Comparison of ENCODE assay signal across 1 cellular context in the genomic region with DNA sequence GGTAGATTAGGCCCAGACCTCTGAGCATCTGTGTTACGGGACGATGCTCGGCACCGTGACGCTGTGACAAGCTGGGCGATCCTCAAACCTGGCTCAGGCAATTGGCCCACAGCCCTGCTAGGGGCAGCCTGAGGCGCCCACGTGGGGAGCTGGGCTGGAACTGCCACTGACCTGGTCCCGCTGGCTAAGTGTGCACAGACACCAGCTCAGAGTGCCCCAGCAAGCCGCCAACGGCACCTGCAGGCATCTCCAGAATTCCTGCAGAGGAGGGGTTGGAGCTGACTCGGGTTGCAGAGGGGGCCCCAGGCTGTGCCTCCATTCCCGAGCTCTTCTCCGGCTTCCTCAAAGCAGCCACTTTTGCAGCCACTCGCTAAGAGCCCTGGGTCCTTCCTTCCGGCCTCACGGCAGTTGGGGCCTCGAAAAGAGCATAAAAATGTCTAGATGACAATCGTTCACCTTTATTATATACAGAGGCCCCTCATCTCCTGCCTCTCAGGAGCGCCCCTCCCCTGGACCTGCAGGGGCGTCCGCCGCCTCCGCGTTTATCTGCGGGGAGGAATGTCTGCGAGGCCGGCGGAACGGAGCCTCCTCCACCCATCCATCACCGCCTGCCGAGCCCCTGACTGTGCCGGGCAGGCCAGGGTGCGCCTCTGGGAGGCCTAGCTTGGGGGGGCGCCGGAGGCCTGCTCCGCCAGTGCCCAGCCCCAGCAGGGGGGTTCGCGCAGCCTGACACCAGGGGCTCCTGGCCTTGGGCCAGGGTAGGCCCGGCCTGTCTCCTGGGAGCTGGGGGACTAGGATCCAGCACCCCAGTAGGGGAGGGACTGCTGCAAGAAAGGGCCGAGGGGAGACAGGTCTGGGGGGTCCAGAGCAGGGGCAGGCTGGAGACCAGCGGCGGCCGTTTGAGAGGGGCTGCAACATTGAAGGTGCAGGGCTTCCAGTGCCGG.
A peak's percentile ranks its signal among the peaks of the same experiment; 100 is the strongest.
TF ChIP-seq lines count a peak whose summit lies in the region.

No MANE protein-coding gene starts in this region.

TF ChIP-seq in K562, 482 proteins besides CTCF, POLR2A, EP300 and RAD21 (continued from another document):
- TF ChIP-seq MEIS2 (IDR thresholded peaks at IDR 0.05; ENCODE audit: partially characterized antibody) (peak; percentile 50), ETV5 (CRISPR knock-in tag; IDR thresholded peaks at IDR 0.05; ENCODE audit: low read depth) (no peak), SMARCC2 (IDR thresholded peaks at IDR 0.05; ENCODE audit: low read depth) (no peak), MEF2A (IDR thresholded peaks at IDR 0.05; ENCODE audit: control insufficient read depth, low read depth, low read length) (no peak), E4F1 (CRISPR knock-in tag; IDR thresholded peaks at IDR 0.05; ENCODE audit: borderline replicate concordance) (no peak), SNIP1 (IDR thresholded peaks at IDR 0.05; ENCODE audit: low read depth) (no peak), EGR1 (conservative IDR thresholded peaks at IDR 0.05) (peak; percentile 57; the same call in 1 of the 2 replicates), NR4A1 (CRISPR knock-in tag; IDR thresholded peaks at IDR 0.05) (no peak), NR4A1 (tag; IDR thresholded peaks at IDR 0.05) (no peak), POU5F1 (IDR thresholded peaks at IDR 0.05; ENCODE audit: borderline replicate concordance, low read depth, low read length, partially characterized antibody) (no peak), CREM (IDR thresholded peaks at IDR 0.05; ENCODE audit: low read depth) (no peak), YBX1 (IDR thresholded peaks at IDR 0.05) (no peak), ZNF830 (CRISPR knock-in tag; IDR thresholded peaks at IDR 0.05) (no peak), HNRNPK (IDR thresholded peaks at IDR 0.05; ENCODE audit: low read depth, low read length, poor library complexity, severe bottlenecking) (no peak), NFIC (IDR thresholded peaks at IDR 0.05) (peak; percentile 65), DLX4 (CRISPR knock-in tag; IDR thresholded peaks at IDR 0.05) (no peak)
